Comparison of ENCODE assay signal across 7 cellular contexts in the genomic region with DNA sequence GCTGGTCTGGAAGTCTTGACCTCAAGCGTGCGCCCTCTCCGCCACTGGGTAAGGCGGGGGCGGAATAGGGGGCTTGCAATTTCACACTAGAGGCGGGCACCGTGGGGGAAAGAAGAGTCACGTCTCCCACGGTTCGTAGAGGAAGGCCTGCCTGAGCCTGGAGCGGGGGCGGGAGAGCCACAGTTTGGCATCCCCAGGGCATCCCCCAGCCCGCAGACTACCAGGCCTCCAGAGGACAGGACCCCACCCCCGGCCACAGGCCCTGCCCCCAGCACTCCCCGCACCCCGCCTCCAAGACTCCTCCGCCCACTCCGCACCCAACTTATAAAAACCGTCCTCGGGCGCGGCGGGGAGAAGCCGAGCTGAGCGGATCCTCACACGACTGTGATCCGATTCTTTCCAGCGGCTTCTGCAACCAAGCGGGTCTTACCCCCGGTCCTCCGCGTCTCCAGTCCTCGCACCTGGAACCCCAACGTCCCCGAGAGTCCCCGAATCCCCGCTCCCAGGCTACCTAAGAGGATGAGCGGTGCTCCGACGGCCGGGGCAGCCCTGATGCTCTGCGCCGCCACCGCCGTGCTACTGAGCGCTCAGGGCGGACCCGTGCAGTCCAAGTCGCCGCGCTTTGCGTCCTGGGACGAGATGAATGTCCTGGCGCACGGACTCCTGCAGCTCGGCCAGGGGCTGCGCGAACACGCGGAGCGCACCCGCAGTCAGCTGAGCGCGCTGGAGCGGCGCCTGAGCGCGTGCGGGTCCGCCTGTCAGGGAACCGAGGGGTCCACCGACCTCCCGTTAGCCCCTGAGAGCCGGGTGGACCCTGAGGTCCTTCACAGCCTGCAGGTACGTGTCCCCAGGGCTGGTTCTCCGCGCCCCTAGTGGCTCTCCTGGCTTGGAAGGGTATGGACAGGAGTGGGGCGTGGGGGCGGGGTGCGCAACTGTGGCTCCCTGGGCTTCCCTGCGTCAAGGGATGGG.
DNase-seq lines count a peak whose midpoint lies in the region; ATAC-seq and TF ChIP-seq lines count a peak whose summit lies in the region.

A gene with protein sequence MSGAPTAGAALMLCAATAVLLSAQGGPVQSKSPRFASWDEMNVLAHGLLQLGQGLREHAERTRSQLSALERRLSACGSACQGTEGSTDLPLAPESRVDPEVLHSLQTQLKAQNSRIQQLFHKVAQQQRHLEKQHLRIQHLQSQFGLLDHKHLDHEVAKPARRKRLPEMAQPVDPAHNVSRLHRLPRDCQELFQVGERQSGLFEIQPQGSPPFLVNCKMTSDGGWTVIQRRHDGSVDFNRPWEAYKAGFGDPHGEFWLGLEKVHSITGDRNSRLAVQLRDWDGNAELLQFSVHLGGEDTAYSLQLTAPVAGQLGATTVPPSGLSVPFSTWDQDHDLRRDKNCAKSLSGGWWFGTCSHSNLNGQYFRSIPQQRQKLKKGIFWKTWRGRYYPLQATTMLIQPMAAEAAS (plus strand): TSS at position 353 of the 969 bp plus-strand sequence. CDS start 167 bp downstream, at position 520.

- ATAC-seq in GM19023 (IDR thresholded peaks at IDR 0.05; ENCODE audit: unreplicated experiment) = no peak

- H3K4me3 ChIP-seq in HFF-Myc (replicated peaks; ENCODE audit: low read depth, low read length) = peak within 1 kb of the TSS; percentile 25
- peak within 1 kb of the TSS; percentile 71 for H3K4me3 ChIP-seq in choroid plexus epithelial cell (ENCODE audit: low read depth, low read length)

- TF ChIP-seq CTCF in HFF-Myc (IDR thresholded peaks at IDR 0.05; ENCODE audit: low read depth, low read length, missing control alignments) (peak; percentile 10), choroid plexus epithelial cell (conservative IDR thresholded peaks at IDR 0.05; ENCODE audit: low read depth, low read length) (peak; percentile 31)

- DNase-seq in HFF-Myc (ENCODE audit: extremely low read depth, low read depth) (no peak), choroid plexus epithelial cell (ENCODE audit: low read depth) (peak; percentile 81), kidney tubule cell (ENCODE audit: low spot score) (peak; percentile 50), NCI-H446 treated with DMSO at 0.1 percent for 48 hours (lab: John Stamatoyannopoulos, UW) (no peak)
- peak; percentile 42 for DNase-seq in activated CD4-positive, CD25-positive, alpha-beta regulatory T cell treated with anti-CD3 and anti-CD28 coated beads, Interleukin-2, amount 50 U/mL, for 72 hours
- DNase-seq in stimulated activated CD4-positive, alpha-beta T cell treated with anti-CD3 and anti-CD28 coated beads, Interleukin-1b, Interleukin-23, amount 100 ng/mL, for 24 hours (ENCODE audit: low read depth in 4 of 4, low spot score in 1 of 4) = peak in 3 of 4 experiments; percentile 32 to 69 (median 35)

Comparison
In these comparisons a context has a peak if more than half of its experiments do, and no peak if none do; other contexts are left out.
1. DNase-seq: peak in activated CD4-positive, CD25-positive, alpha-beta regulatory T cell treated with anti-CD3 and anti-CD28 coated beads, Interleukin-2, amount 50 U/mL, for 72 hours (single experiment), choroid plexus epithelial cell (single experiment), kidney tubule cell (single experiment) and stimulated activated CD4-positive, alpha-beta T cell treated with anti-CD3 and anti-CD28 coated beads, Interleukin-1b, Interleukin-23, amount 100 ng/mL, for 24 hours (3 of 4); none in HFF-Myc (single experiment) and NCI-H446 treated with DMSO at 0.1 percent for 48 hours (single experiment).